In genomic region chr4:5780831-5781480, GRCh38 we compare ENCODE assay signal across 16 cellular contexts.
DNase-seq lines count a peak whose midpoint lies in the region; ATAC-seq and TF ChIP-seq lines count a peak whose summit lies in the region.
"Had no signal": no experiment of that assay in that cellular context is flagged by ENCODE, and none has a peak within 500 bp of the region (broad histone marks: within the 10 kb centered on the region; RNA-seq: fewer than 3 reads in every experiment).

No MANE protein-coding gene starts in this region.

- peaks cover 4% of the 10 kb centered on the region for H3K36me3 ChIP-seq in upper lobe of right lung
- H3K36me3 ChIP-seq: cardiac muscle cell had no signal

- H3K27ac Mint-ChIP-seq in activated CD8-positive, alpha-beta memory T cell treated with anti-CD3 and anti-CD28 coated beads, Interleukin-2, amount 10 ng/mL, durations not matched to agents 7 days and 5 days: no peak overlapping the region
- H3K27ac Mint-ChIP-seq: activated naive CD4-positive, alpha-beta T cell treated with anti-CD3 and anti-CD28 coated beads, Interleukin-2, amount 50 U/mL, for 24 hours; progenitor cell of endocrine pancreas had no signal

- peak; percentile 13 for DNase-seq in activated CD8-positive, alpha-beta memory T cell treated with anti-CD3 and anti-CD28 coated beads, Interleukin-2, amount 50 U/mL, for 48 hours
- no peak for DNase-seq in activated CD8-positive, alpha-beta memory T cell treated with anti-CD3 and anti-CD28 coated beads, Interleukin-2, amount 10 ng/mL, durations not matched to agents 7 days and 5 days
- DNase-seq in dedifferentiated amniotic fluid mesenchymal stem cell (ENCODE audit: extremely low spot score) (peak; percentile 20), left lobe of liver (ENCODE audit: low spot score) (peak; percentile 3), upper lobe of right lung (peak; percentile 19), iPS-NIHi11 (ENCODE audit: low spot score) (no peak)
- DNase-seq: CD8-positive, alpha-beta memory T cell; KBM-7; NCI-H2227 treated with DMSO at 0.1 percent for 48 hours; substantia nigra had no signal

- CTCF ChIA-PET in activated CD8-positive, alpha-beta memory T cell treated with anti-CD3 and anti-CD28 coated beads, Interleukin-2, amount 10 ng/mL, durations not matched to agents 7 days and 5 days (lab: Charles Lee): no interaction called here

- intact Hi-C loops in upper lobe of right lung (cut with DNase I): no loop called here

- no peak for TF ChIP-seq CTCF in upper lobe of right lung (IDR thresholded peaks at IDR 0.05)

- no peaks in the 10 kb centered on the region for H3K27me3 Mint-ChIP-seq in activated CD8-positive, alpha-beta memory T cell treated with anti-CD3 and anti-CD28 coated beads, Interleukin-2, amount 10 ng/mL, durations not matched to agents 7 days and 5 days
- H3K27me3 Mint-ChIP-seq: activated naive CD4-positive, alpha-beta T cell treated with anti-CD3 and anti-CD28 coated beads, Interleukin-2, amount 50 U/mL, for 24 hours; progenitor cell of endocrine pancreas had no signal

- no peaks in the 10 kb centered on the region for H3K27me3 ChIP-seq in upper lobe of right lung
- H3K27me3 ChIP-seq: cardiac muscle cell had no signal

- no peak overlapping the region for H3K4me3 ChIP-seq in upper lobe of right lung
- H3K4me3 ChIP-seq: cardiac muscle cell had no signal

- H3K36me3 Mint-ChIP-seq in activated CD8-positive, alpha-beta memory T cell treated with anti-CD3 and anti-CD28 coated beads, Interleukin-2, amount 10 ng/mL, durations not matched to agents 7 days and 5 days: no peaks in the 10 kb centered on the region
- H3K36me3 Mint-ChIP-seq: activated naive CD4-positive, alpha-beta T cell treated with anti-CD3 and anti-CD28 coated beads, Interleukin-2, amount 50 U/mL, for 24 hours; CD8-positive, alpha-beta memory T cell had no signal

- peaks cover 3% of the 10 kb centered on the region for H3K9me3 Mint-ChIP-seq in activated CD8-positive, alpha-beta memory T cell treated with anti-CD3 and anti-CD28 coated beads, Interleukin-2, amount 10 ng/mL, durations not matched to agents 7 days and 5 days (ENCODE audit: low read depth)

- no peak for ATAC-seq in activated CD8-positive, alpha-beta memory T cell treated with anti-CD3 and anti-CD28 coated beads, Interleukin-2, amount 10 ng/mL, durations not matched to agents 7 days and 5 days
- ATAC-seq in left lobe of liver: no peak
- no peak for ATAC-seq in upper lobe of right lung
- no peak for ATAC-seq in GM18519 (IDR thresholded peaks at IDR 0.05; ENCODE audit: low FRiP score, unreplicated experiment)
- no peak for ATAC-seq in HG03457 (IDR thresholded peaks at IDR 0.05; ENCODE audit: unreplicated experiment)

- no peak overlapping the region for H3K27ac ChIP-seq in upper lobe of right lung
- H3K27ac ChIP-seq: cardiac muscle cell, VCaP had no signal

- H3K4me1 Mint-ChIP-seq in activated CD8-positive, alpha-beta memory T cell treated with anti-CD3 and anti-CD28 coated beads, Interleukin-2, amount 10 ng/mL, durations not matched to agents 7 days and 5 days: no peaks in the 10 kb centered on the region
- H3K4me1 Mint-ChIP-seq: activated naive CD4-positive, alpha-beta T cell treated with anti-CD3 and anti-CD28 coated beads, Interleukin-2, amount 50 U/mL, for 24 hours; CD8-positive, alpha-beta memory T cell had no signal

- H3K4me1 ChIP-seq in upper lobe of right lung: no peaks in the 10 kb centered on the region

- no peak overlapping the region for H3K4me3 Mint-ChIP-seq in activated CD8-positive, alpha-beta memory T cell treated with anti-CD3 and anti-CD28 coated beads, Interleukin-2, amount 10 ng/mL, durations not matched to agents 7 days and 5 days
- H3K4me3 Mint-ChIP-seq: activated naive CD4-positive, alpha-beta T cell treated with anti-CD3 and anti-CD28 coated beads, Interleukin-2, amount 50 U/mL, for 24 hours; CD8-positive, alpha-beta memory T cell had no signal

- H3K9me3 ChIP-seq in upper lobe of right lung: peaks cover 7% of the 10 kb centered on the region

Comparison
In these comparisons a context has a peak if more than half of its experiments do, and no peak if none do; other contexts are left out.
1. DNase-seq: peak in activated CD8-positive, alpha-beta memory T cell treated with anti-CD3 and anti-CD28 coated beads, Interleukin-2, amount 50 U/mL, for 48 hours (single experiment), dedifferentiated amniotic fluid mesenchymal stem cell (single experiment), left lobe of liver (single experiment) and upper lobe of right lung (single experiment); none in activated CD8-positive, alpha-beta memory T cell treated with anti-CD3 and anti-CD28 coated beads, Interleukin-2, amount 10 ng/mL, durations not matched to agents 7 days and 5 days (single experiment) and iPS-NIHi11 (single experiment).